Comparison of ENCODE assay signal across 2 cellular contexts in the genomic region with DNA sequence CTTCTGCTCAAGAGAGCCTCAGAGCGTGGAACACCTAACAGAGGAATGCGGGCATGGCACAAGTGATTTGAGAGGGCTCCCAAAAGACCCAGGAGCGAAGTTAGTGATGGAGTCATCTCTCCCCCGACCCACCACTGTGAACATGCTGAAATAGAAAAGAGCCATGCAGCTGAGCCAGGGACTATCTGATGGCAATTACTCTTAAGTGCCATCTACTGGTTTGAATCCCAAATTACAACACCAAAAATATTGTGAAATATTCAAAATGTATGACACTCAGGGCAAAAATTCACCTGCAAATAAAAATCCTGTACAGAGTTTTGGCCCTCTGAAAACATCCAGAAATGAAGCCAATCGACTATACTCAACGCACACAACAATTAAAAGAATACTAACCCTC.
TF ChIP-seq lines count a peak whose summit lies in the region.

No MANE protein-coding gene starts in this region.

TF ChIP-seq in SK-N-SH, 30 proteins besides CTCF, POLR2A, EP300 and RAD21 (continued from another document):
- TF ChIP-seq, protein P1, sequence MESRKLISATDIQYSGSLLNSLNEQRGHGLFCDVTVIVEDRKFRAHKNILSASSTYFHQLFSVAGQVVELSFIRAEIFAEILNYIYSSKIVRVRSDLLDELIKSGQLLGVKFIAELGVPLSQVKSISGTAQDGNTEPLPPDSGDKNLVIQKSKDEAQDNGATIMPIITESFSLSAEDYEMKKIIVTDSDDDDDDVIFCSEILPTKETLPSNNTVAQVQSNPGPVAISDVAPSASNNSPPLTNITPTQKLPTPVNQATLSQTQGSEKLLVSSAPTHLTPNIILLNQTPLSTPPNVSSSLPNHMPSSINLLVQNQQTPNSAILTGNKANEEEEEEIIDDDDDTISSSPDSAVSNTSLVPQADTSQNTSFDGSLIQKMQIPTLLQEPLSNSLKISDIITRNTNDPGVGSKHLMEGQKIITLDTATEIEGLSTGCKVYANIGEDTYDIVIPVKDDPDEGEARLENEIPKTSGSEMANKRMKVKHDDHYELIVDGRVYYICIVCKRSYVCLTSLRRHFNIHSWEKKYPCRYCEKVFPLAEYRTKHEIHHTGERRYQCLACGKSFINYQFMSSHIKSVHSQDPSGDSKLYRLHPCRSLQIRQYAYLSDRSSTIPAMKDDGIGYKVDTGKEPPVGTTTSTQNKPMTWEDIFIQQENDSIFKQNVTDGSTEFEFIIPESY (IDR thresholded peaks at IDR 0.05; ENCODE audit: borderline replicate concordance, low read depth): no peak
- TF ChIP-seq MEF2A (IDR thresholded peaks at IDR 0.05; ENCODE audit: borderline replicate concordance, low read depth): no peak
- TF ChIP-seq YY1 (IDR thresholded peaks at IDR 0.05; ENCODE audit: low read depth): no peak
- TF ChIP-seq, protein P2, sequence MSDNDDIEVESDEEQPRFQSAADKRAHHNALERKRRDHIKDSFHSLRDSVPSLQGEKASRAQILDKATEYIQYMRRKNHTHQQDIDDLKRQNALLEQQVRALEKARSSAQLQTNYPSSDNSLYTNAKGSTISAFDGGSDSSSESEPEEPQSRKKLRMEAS (IDR thresholded peaks at IDR 0.05; ENCODE audit: low read depth): no peak
- TF ChIP-seq, protein P3, sequence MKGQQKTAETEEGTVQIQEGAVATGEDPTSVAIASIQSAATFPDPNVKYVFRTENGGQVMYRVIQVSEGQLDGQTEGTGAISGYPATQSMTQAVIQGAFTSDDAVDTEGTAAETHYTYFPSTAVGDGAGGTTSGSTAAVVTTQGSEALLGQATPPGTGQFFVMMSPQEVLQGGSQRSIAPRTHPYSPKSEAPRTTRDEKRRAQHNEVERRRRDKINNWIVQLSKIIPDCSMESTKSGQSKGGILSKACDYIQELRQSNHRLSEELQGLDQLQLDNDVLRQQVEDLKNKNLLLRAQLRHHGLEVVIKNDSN (IDR thresholded peaks at IDR 0.05; ENCODE audit: borderline replicate concordance, low read depth): no peak
- no peak for TF ChIP-seq GATA2 (CRISPR knock-in tag; IDR thresholded peaks at IDR 0.05)
- no peak for TF ChIP-seq TCF12 (IDR thresholded peaks at IDR 0.05)
- no peak for TF ChIP-seq FOSL2 (IDR thresholded peaks at IDR 0.05; ENCODE audit: borderline replicate concordance, low read depth)
- TF ChIP-seq MXI1 (IDR thresholded peaks at IDR 0.05; ENCODE audit: low read depth, low read length): no peak

TF ChIP-seq in SK-N-SH treated with all-trans-retinoic acid at 6 μM for 48 hours, 23 proteins besides CTCF, POLR2A, EP300 and RAD21 (continued from another document):
- TF ChIP-seq, protein P4, sequence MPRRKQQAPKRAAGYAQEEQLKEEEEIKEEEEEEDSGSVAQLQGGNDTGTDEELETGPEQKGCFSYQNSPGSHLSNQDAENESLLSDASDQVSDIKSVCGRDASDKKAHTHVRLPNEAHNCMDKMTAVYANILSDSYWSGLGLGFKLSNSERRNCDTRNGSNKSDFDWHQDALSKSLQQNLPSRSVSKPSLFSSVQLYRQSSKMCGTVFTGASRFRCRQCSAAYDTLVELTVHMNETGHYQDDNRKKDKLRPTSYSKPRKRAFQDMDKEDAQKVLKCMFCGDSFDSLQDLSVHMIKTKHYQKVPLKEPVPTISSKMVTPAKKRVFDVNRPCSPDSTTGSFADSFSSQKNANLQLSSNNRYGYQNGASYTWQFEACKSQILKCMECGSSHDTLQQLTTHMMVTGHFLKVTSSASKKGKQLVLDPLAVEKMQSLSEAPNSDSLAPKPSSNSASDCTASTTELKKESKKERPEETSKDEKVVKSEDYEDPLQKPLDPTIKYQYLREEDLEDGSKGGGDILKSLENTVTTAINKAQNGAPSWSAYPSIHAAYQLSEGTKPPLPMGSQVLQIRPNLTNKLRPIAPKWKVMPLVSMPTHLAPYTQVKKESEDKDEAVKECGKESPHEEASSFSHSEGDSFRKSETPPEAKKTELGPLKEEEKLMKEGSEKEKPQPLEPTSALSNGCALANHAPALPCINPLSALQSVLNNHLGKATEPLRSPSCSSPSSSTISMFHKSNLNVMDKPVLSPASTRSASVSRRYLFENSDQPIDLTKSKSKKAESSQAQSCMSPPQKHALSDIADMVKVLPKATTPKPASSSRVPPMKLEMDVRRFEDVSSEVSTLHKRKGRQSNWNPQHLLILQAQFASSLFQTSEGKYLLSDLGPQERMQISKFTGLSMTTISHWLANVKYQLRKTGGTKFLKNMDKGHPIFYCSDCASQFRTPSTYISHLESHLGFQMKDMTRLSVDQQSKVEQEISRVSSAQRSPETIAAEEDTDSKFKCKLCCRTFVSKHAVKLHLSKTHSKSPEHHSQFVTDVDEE (CRISPR knock-in tag; IDR thresholded peaks at IDR 0.05): no peak
- TF ChIP-seq PATZ1 (CRISPR knock-in tag; IDR thresholded peaks at IDR 0.05; ENCODE audit: borderline replicate concordance) (no peak), PPARA (CRISPR knock-in tag; IDR thresholded peaks at IDR 0.05; ENCODE audit: borderline replicate concordance) (no peak), ZNF565 (CRISPR knock-in tag; conservative IDR thresholded peaks at IDR 0.05; ENCODE audit: low read depth) (no peak), ARNTL (CRISPR knock-in tag; IDR thresholded peaks at IDR 0.05; ENCODE audit: borderline replicate concordance, low read depth) (no peak), OSR1 (CRISPR knock-in tag; IDR thresholded peaks at IDR 0.05) (no peak), BACH2 (CRISPR knock-in tag; IDR thresholded peaks at IDR 0.05; ENCODE audit: borderline replicate concordance) (no peak), ZC3H10 (CRISPR knock-in tag; IDR thresholded peaks at IDR 0.05) (no peak), ZNF70 (CRISPR knock-in tag; IDR thresholded peaks at IDR 0.05) (no peak), ZFP3 (CRISPR knock-in tag; IDR thresholded peaks at IDR 0.05) (no peak)
- TF ChIP-seq, protein P5, sequence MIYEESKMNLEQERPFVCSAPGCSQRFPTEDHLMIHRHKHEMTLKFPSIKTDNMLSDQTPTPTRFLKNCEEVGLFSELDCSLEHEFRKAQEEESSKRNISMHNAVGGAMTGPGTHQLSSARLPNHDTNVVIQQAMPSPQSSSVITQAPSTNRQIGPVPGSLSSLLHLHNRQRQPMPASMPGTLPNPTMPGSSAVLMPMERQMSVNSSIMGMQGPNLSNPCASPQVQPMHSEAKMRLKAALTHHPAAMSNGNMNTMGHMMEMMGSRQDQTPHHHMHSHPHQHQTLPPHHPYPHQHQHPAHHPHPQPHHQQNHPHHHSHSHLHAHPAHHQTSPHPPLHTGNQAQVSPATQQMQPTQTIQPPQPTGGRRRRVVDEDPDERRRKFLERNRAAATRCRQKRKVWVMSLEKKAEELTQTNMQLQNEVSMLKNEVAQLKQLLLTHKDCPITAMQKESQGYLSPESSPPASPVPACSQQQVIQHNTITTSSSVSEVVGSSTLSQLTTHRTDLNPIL (CRISPR knock-in tag; IDR thresholded peaks at IDR 0.05; ENCODE audit: low read depth): no peak
TF ChIP-seq in SK-N-SH treated with all-trans-retinoic acid at 6 μM for 48 hours: peak in this region for 0.
